ENCODE assay signal across 8 cellular contexts in the genomic region with DNA sequence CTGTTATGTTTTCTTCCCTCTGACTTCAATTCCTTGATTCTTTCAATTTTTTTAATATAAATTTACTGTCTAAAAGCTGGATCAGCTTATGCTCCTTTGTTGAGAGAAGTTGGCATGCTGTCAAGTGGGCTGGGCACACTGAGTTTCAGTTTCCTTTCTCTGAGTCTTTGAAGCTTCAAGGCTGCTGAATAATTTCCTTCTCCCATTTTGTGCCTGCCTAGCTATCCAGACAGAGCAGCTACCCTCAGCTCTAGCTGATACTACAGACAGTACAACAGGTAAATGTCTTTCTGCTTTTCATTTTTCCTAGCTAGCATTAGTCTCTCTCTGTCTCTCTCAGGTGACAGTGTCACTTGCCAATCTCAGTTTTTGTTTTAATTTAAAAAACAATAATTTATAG. TPM values are rescaled to one million over a fixed set of nuclear protein-coding genes. Genes with fewer than 3 reads are reported as not detected.
A peak's percentile ranks its signal among the peaks of the same experiment; 100 is the strongest.
DNase-seq lines count a peak whose midpoint lies in the region; ATAC-seq and TF ChIP-seq lines count a peak whose summit lies in the region.

A gene with protein sequence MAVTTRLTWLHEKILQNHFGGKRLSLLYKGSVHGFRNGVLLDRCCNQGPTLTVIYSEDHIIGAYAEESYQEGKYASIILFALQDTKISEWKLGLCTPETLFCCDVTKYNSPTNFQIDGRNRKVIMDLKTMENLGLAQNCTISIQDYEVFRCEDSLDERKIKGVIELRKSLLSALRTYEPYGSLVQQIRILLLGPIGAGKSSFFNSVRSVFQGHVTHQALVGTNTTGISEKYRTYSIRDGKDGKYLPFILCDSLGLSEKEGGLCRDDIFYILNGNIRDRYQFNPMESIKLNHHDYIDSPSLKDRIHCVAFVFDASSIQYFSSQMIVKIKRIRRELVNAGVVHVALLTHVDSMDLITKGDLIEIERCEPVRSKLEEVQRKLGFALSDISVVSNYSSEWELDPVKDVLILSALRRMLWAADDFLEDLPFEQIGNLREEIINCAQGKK (plus strand): TSS at position 204 of the 400 bp plus-strand sequence. CDS start 365 bp downstream, outside the sequence.

- no peaks in the 10 kb centered on the region for H3K36me3 ChIP-seq in prostate gland

- H3K27me3 ChIP-seq in prostate gland (replicated peaks; ENCODE audit: insufficient read depth): no peaks in the 10 kb centered on the region

- no peaks in the 10 kb centered on the region for H3K4me1 Mint-ChIP-seq in type B pancreatic cell (ENCODE audit: unreplicated experiment)

- H3K27me3 Mint-ChIP-seq in type B pancreatic cell: peaks cover 4% of the 10 kb centered on the region

- TF ChIP-seq CTCF in fibroblast of villous mesenchyme (IDR thresholded peaks at IDR 0.05; ENCODE audit: insufficient read depth, low read depth, low read length): no peak
- no peak for TF ChIP-seq CTCF in prostate gland (IDR thresholded peaks at IDR 0.05)
- no peak for TF ChIP-seq CTCF in type B pancreatic cell (conservative IDR thresholded peaks at IDR 0.05)

- intact Hi-C loops in prostate gland (cut with DNase I): no loop called here

- peak; percentile 83 for ATAC-seq in GM18511 (IDR thresholded peaks at IDR 0.05; ENCODE audit: unreplicated experiment)
- ATAC-seq in HG02938 (IDR thresholded peaks at IDR 0.05; ENCODE audit: unreplicated experiment): peak; percentile 81

- no peak within 1 kb of the TSS for H3K27ac Mint-ChIP-seq in type B pancreatic cell

- TF ChIP-seq POLR2A in prostate gland (IDR thresholded peaks at IDR 0.05): no peak

- no peaks in the 10 kb centered on the region for H3K9me3 Mint-ChIP-seq in type B pancreatic cell

- H3K4me3 ChIP-seq in fibroblast of villous mesenchyme (ENCODE audit: low read depth, low read length): peak within 1 kb of the TSS; percentile 4
- H3K4me3 ChIP-seq in prostate gland: peak within 1 kb of the TSS; percentile 9 to 16

- no peaks in the 10 kb centered on the region for H3K9me3 ChIP-seq in prostate gland

- peak; percentile 23 for DNase-seq in NOMO-1 treated with DMSO at 0.1 percent for 48 hours (lab: John Stamatoyannopoulos, UW; ENCODE audit: unreplicated experiment)
- peak; percentile 39 for DNase-seq in activated T-helper 1 cell treated with anti-CD3 and anti-CD28 coated beads, Interleukin-2, amount 50 U/mL, for 16 hours (ENCODE audit: low read depth in 1 of 2, low spot score in 1 of 2)
- peak; percentile 63 for DNase-seq in fibroblast of villous mesenchyme (ENCODE audit: low read depth)
- peak; percentile 82 for DNase-seq in prostate gland (ENCODE audit: low spot score)
- DNase-seq in type B pancreatic cell (ENCODE audit: extremely low spot score, unreplicated experiment): no peak
- DNase-seq in NCI-H1436 (lab: John Stamatoyannopoulos, UW): no peak

- H3K27ac ChIP-seq in prostate gland: peak within 1 kb of the TSS in 1 of 2 donors; percentile 50

- H3K4me3 Mint-ChIP-seq in type B pancreatic cell: peak within 1 kb of the TSS; percentile 46

- H3K36me3 Mint-ChIP-seq in type B pancreatic cell: no peaks in the 10 kb centered on the region

- no peaks in the 10 kb centered on the region for H3K4me1 ChIP-seq in prostate gland (replicated peaks)

RNA-seq across cellular contexts. Expression of the gene that starts here (rescaled TPM):
- total RNA-seq in fibroblast of villous mesenchyme (4.7 and 5.2 TPM in 2 replicates), prostate gland (10 to 100 TPM in 1 of 2 donors, 1 to 10 TPM in 1; 5.3 to 23.9 TPM), type B pancreatic cell (ENCODE audit: low replicate concordance) (3.8 and 4.8 TPM in 2 replicates)

Comparison
In these comparisons a context has a peak if more than half of its experiments do, and no peak if none do; other contexts are left out.
1. DNase-seq: peak in NOMO-1 treated with DMSO at 0.1 percent for 48 hours (single experiment), activated T-helper 1 cell treated with anti-CD3 and anti-CD28 coated beads, Interleukin-2, amount 50 U/mL, for 16 hours (2 of 2), fibroblast of villous mesenchyme (single experiment) and prostate gland (single experiment); none in type B pancreatic cell (single experiment) and NCI-H1436 (single experiment).